Comparison of ENCODE assay signal across 8 cellular contexts in genomic region chr3:53044371-53045106, GRCh38. TPM values are rescaled to one million over a fixed set of nuclear protein-coding genes. Genes with fewer than 3 reads are reported as not detected.
DNase-seq lines count a peak whose midpoint lies in the region; ATAC-seq and TF ChIP-seq lines count a peak whose summit lies in the region.

No MANE protein-coding gene starts in this region.

- DNase-seq in DMS 273 (lab: John Stamatoyannopoulos, UW; ENCODE audit: unreplicated experiment) = peak; percentile 70
- DNase-seq in DMS 273 treated with DMSO at 0.1 percent for 48 hours (lab: John Stamatoyannopoulos, UW) = no peak
- DNase-seq in body of pancreas = peak in 2 of 4 donors; percentile 31
- DNase-seq in sigmoid colon = peak; percentile 71

- intact Hi-C loops in body of pancreas (cut with DNase I) (no loop called here), sigmoid colon (cut with DNase I) (no loop called here)

- TF ChIP-seq POLR2A in body of pancreas (IDR thresholded peaks at IDR 0.05) = peak in 1 of 3 donors; percentile 29
- TF ChIP-seq POLR2A in sigmoid colon (IDR thresholded peaks at IDR 0.05) = no peak

- H3K9me3 ChIP-seq in body of pancreas (no peaks in the 10 kb centered on the region), iPS-15b (ENCODE audit: control insufficient read depth, insufficient read depth, low read length) (no peaks in the 10 kb centered on the region), sigmoid colon (no peaks in the 10 kb centered on the region)

- no peak overlapping the region for H3K9ac ChIP-seq in iPS-15b (ENCODE audit: low read depth, low read length)

- TF ChIP-seq CTCF in body of pancreas (IDR thresholded peaks at IDR 0.05) = peak in 1 of 7 experiments; percentile 10
- no peak for TF ChIP-seq CTCF in sigmoid colon (IDR thresholded peaks at IDR 0.05)

- ATAC-seq in HG02981 (IDR thresholded peaks at IDR 0.05; ENCODE audit: unreplicated experiment) (peak; percentile 16), SK-N-SH treated with all-trans-retinoic acid at 6 μM for 48 hours (peak; percentile 34; the same call in 2 of the 3 replicates), body of pancreas (no peak), HG03565 (IDR thresholded peaks at IDR 0.05; ENCODE audit: unreplicated experiment) (no peak)

- TF ChIP-seq EP300 in sigmoid colon (IDR thresholded peaks at IDR 0.05) = no peak

- 4 to 6% methylated on average over 15 to 33 of the region's 33 CpGs for WGBS in body of pancreas, 2 donors
- 4 to 12% methylated on average over 33 of the region's 33 CpGs for WGBS in sigmoid colon, 2 donors

- H3K36me3 ChIP-seq in body of pancreas (replicated peaks in 1 of 2; ENCODE audit: insufficient read depth in 1 of 2, low read depth in 2 of 2) = no peaks in the 10 kb centered on the region
- H3K36me3 ChIP-seq in iPS-15b (ENCODE audit: control insufficient read depth, insufficient read depth, low read length) = no peaks in the 10 kb centered on the region
- no peaks in the 10 kb centered on the region for H3K36me3 ChIP-seq in sigmoid colon

- H3K4me3 ChIP-seq in body of pancreas = peak overlapping the region in 1 of 2 donors; percentile 6
- peak overlapping the region; percentile 74 for H3K4me3 ChIP-seq in iPS-15b (ENCODE audit: low read depth, low read length)
- H3K4me3 ChIP-seq in sigmoid colon = peak overlapping the region; percentile 42 to 99 (median 96)

- peaks cover 47% of the 10 kb centered on the region for H3K4me1 ChIP-seq in body of pancreas
- no peaks in the 10 kb centered on the region for H3K4me1 ChIP-seq in iPS-15b (ENCODE audit: control insufficient read depth, insufficient read depth, low read length)
- H3K4me1 ChIP-seq in sigmoid colon = peaks cover 0 to 32% (median 26%) of the 10 kb centered on the region in 4 donors

- peak overlapping the region; percentile 89 to 95 (median 92) for H3K27ac ChIP-seq in body of pancreas
- H3K27ac ChIP-seq in sigmoid colon = peak overlapping the region; percentile 90 to 96 (median 94)

- H3K27me3 ChIP-seq in body of pancreas = no peaks in the 10 kb centered on the region
- H3K27me3 ChIP-seq in iPS-15b (ENCODE audit: control insufficient read depth, insufficient read depth, low read length) = peaks cover 32% of the 10 kb centered on the region
- no peaks in the 10 kb centered on the region for H3K27me3 ChIP-seq in sigmoid colon

TF ChIP-seq in SK-N-SH treated with all-trans-retinoic acid at 6 μM for 48 hours, 23 proteins besides CTCF, POLR2A, EP300 and RAD21:
- no peak for TF ChIP-seq ZNF70 (CRISPR knock-in tag; IDR thresholded peaks at IDR 0.05)
- no peak for TF ChIP-seq TCF4 (CRISPR knock-in tag; IDR thresholded peaks at IDR 0.05; ENCODE audit: borderline replicate concordance)
- TF ChIP-seq RARB (CRISPR knock-in tag; IDR thresholded peaks at IDR 0.05) = no peak
- TF ChIP-seq GLIS3 (CRISPR knock-in tag; IDR thresholded peaks at IDR 0.05) = no peak
- TF ChIP-seq CSDC2 (CRISPR knock-in tag; IDR thresholded peaks at IDR 0.05) = no peak
- no peak for TF ChIP-seq ESRRG (CRISPR knock-in tag; IDR thresholded peaks at IDR 0.05)
- TF ChIP-seq PATZ1 (CRISPR knock-in tag; IDR thresholded peaks at IDR 0.05; ENCODE audit: borderline replicate concordance) = no peak
- TF ChIP-seq ZFP3 (CRISPR knock-in tag; IDR thresholded peaks at IDR 0.05) = no peak
- no peak for TF ChIP-seq ARNTL (CRISPR knock-in tag; IDR thresholded peaks at IDR 0.05; ENCODE audit: borderline replicate concordance, low read depth)
- TF ChIP-seq ZC3H10 (CRISPR knock-in tag; IDR thresholded peaks at IDR 0.05) = no peak
- TF ChIP-seq TOX (CRISPR knock-in tag; IDR thresholded peaks at IDR 0.05; ENCODE audit: borderline replicate concordance) = no peak
- TF ChIP-seq PPARA (CRISPR knock-in tag; IDR thresholded peaks at IDR 0.05; ENCODE audit: borderline replicate concordance) = no peak
- no peak for TF ChIP-seq CREB5 (CRISPR knock-in tag; IDR thresholded peaks at IDR 0.05; ENCODE audit: low read depth)
- TF ChIP-seq ZFP30 (CRISPR knock-in tag; IDR thresholded peaks at IDR 0.05) = no peak
- no peak for TF ChIP-seq BACH2 (CRISPR knock-in tag; IDR thresholded peaks at IDR 0.05; ENCODE audit: borderline replicate concordance)
- TF ChIP-seq TSHZ2 (CRISPR knock-in tag; IDR thresholded peaks at IDR 0.05) = no peak
- TF ChIP-seq ZNF565 (CRISPR knock-in tag; conservative IDR thresholded peaks at IDR 0.05; ENCODE audit: low read depth) = no peak
- TF ChIP-seq ZNF8 (CRISPR knock-in tag; IDR thresholded peaks at IDR 0.05) = no peak

RNA-seq across cellular contexts. Expression of gene SFMBT1, which starts 1.3 kb away (rescaled TPM):
- total RNA-seq in body of pancreas = 10 to 100 TPM in 1 of 2 donors, 1 to 10 TPM in 1; 6.9 to 17.6 TPM
- 10 to 100 TPM; 10.2 to 16.1 (median 14.9) TPM for total RNA-seq in sigmoid colon
- polyA plus RNA-seq in sigmoid colon = 1 to 10 TPM; 4.8 to 7.3 (median 6.9) TPM

Comparison
In these comparisons a context has a peak if more than half of its experiments do, and no peak if none do; other contexts are left out.
1. ATAC-seq: peak in HG02981 (single experiment) and SK-N-SH treated with all-trans-retinoic acid at 6 μM for 48 hours (single experiment); none in body of pancreas (single experiment) and HG03565 (single experiment).